Comparison of ENCODE assay signal across 1 cellular context in genomic region chr22:23752090-23752691, GRCh38.
TF ChIP-seq lines count a peak whose summit lies in the region.

No MANE protein-coding gene starts in this region.

TF ChIP-seq in HCT116, 20 proteins besides CTCF, POLR2A, EP300 and RAD21 (continued from another document):
- TF ChIP-seq REST (IDR thresholded peaks at IDR 0.05; ENCODE audit: low read depth) (no peak), EGR1 (IDR thresholded peaks at IDR 0.05; ENCODE audit: low read depth) (no peak), ATF3 (IDR thresholded peaks at IDR 0.05) (no peak), TCF7L2 (IDR thresholded peaks at IDR 0.05; ENCODE audit: borderline replicate concordance, extremely low read depth, insufficient read depth, insufficient read length) (no peak), SP1 (IDR thresholded peaks at IDR 0.05; ENCODE audit: low read depth) (no peak), EZH2phosphoT487 (IDR thresholded peaks at IDR 0.05; ENCODE audit: borderline replicate concordance) (no peak), ZBTB33 (IDR thresholded peaks at IDR 0.05; ENCODE audit: extremely low read depth, insufficient replicate concordance, low read length) (no peak), FOSL1 (IDR thresholded peaks at IDR 0.05; ENCODE audit: low read depth) (no peak), SRF (IDR thresholded peaks at IDR 0.05; ENCODE audit: low read depth) (no peak)
